In genomic region chr1:39507230-39507928, GRCh38 we compare ENCODE assay signal across 13 cellular contexts. TPM values are rescaled to one million over a fixed set of nuclear protein-coding genes. Genes with fewer than 3 reads are reported as not detected.
DNase-seq lines count a peak whose midpoint lies in the region; ATAC-seq and TF ChIP-seq lines count a peak whose summit lies in the region.
"Had no signal": no experiment of that assay in that cellular context is flagged by ENCODE, and none has a peak within 500 bp of the region (broad histone marks: within the 10 kb centered on the region; RNA-seq: fewer than 3 reads in every experiment).

No MANE protein-coding gene starts in this region.

- H3K27ac ChIP-seq in OCI-LY1 (ENCODE audit: low read depth, low read length, poor library complexity, severe bottlenecking) (no peak overlapping the region), fibroblast of lung (ENCODE audit: insufficient read depth, low read length) (no peak overlapping the region)
- H3K27ac ChIP-seq: suprapubic skin had no signal

- DNase-seq in NCI-H82 (lab: John Stamatoyannopoulos, UW): peak; percentile 43
- no peak for DNase-seq in NCI-H82 treated with DMSO at 0.1 percent for 48 hours (lab: John Stamatoyannopoulos, UW; ENCODE audit: unreplicated experiment)
- no peak for DNase-seq in fibroblast of lung (ENCODE audit: low read depth in 2 of 2)
- DNase-seq in glomerular visceral epithelial cell (ENCODE audit: extremely low spot score): no peak
- no peak for DNase-seq in mesothelial cell of epicardium (ENCODE audit: low spot score in 2 of 2, unreplicated experiment in 2 of 2)
- DNase-seq in MCF 10A (ENCODE audit: unreplicated experiment): no peak
- DNase-seq: activated effector memory CD4-positive, alpha-beta T cell treated with anti-CD3 and anti-CD28 coated beads, Interleukin-2, amount 50 U/mL, for 16 hours; NCI-H1417 treated with DMSO at 0.1 percent for 48 hours; stimulated activated CD4-positive, alpha-beta T cell treated with anti-CD3 and anti-CD28 coated beads, Interleukin-15, amount 100 ng/mL, for 24 hours had no signal

- H3K4me2 ChIP-seq in OCI-LY1 (ENCODE audit: low read length): no peak overlapping the region
- H3K4me2 ChIP-seq in fibroblast of lung (ENCODE audit: extremely low read depth, insufficient read depth, low read length): no peak overlapping the region

- peaks cover 14% of the 10 kb centered on the region for H3K27me3 Mint-ChIP-seq in mesothelial cell of epicardium (ENCODE audit: low read depth)
- no peaks in the 10 kb centered on the region for H3K27me3 Mint-ChIP-seq in MCF 10A (ENCODE audit: insufficient read depth, unreplicated experiment)
- H3K27me3 Mint-ChIP-seq: memory B cell had no signal

- H3K79me2 ChIP-seq in OCI-LY1 (ENCODE audit: insufficient read depth, low read length) (no peaks in the 10 kb centered on the region), fibroblast of lung (ENCODE audit: control insufficient read depth, insufficient read depth, low read length) (no peaks in the 10 kb centered on the region)

- no peaks in the 10 kb centered on the region for H3K9me2 ChIP-seq in OCI-LY1 (ENCODE audit: low read depth, low read length)

- H3K36me3 ChIP-seq in OCI-LY1 (ENCODE audit: insufficient read depth, low read length): no peaks in the 10 kb centered on the region
- H3K36me3 ChIP-seq in fibroblast of lung (ENCODE audit: control insufficient read depth, insufficient read depth, low read length): no peaks in the 10 kb centered on the region
- H3K36me3 ChIP-seq: suprapubic skin had no signal

- no peaks in the 10 kb centered on the region for H3K9me3 ChIP-seq in OCI-LY1 (ENCODE audit: low read length)
- H3K9me3 ChIP-seq in fibroblast of lung (ENCODE audit: control insufficient read depth, insufficient read depth, low read depth, low read length): no peaks in the 10 kb centered on the region
- H3K9me3 ChIP-seq: suprapubic skin had no signal

- H3K4me3 ChIP-seq in OCI-LY1 (ENCODE audit: low read depth, low read length, poor library complexity, severe bottlenecking) (no peak overlapping the region), fibroblast of lung (replicated peaks in 1 of 4; ENCODE audit: control extremely low read depth in 1 of 4, insufficient read depth in 1 of 4, low read depth in 3 of 4, low read length in 4 of 4) (no peak overlapping the region)
- H3K4me3 ChIP-seq: suprapubic skin had no signal

- intact Hi-C loops in MCF 10A (cut with micrococcal nuclease): no loop called here

- H3K4me1 ChIP-seq in OCI-LY1 (ENCODE audit: insufficient read depth, low read length, severe bottlenecking): peaks cover 6% of the 10 kb centered on the region
- H3K4me1 ChIP-seq in fibroblast of lung (ENCODE audit: control insufficient read depth, extremely low read depth, insufficient read depth, low read length): peaks cover 3% of the 10 kb centered on the region
- H3K4me1 ChIP-seq: suprapubic skin had no signal

- H3K4me1 Mint-ChIP-seq in mesothelial cell of epicardium: no peaks in the 10 kb centered on the region
- H3K4me1 Mint-ChIP-seq in MCF 10A (ENCODE audit: insufficient read depth, unreplicated experiment): peaks cover 8% of the 10 kb centered on the region

- CTCF ChIA-PET in MCF 10A (lab: Yijun Ruan, JAX): no interaction called here

- no peaks in the 10 kb centered on the region for H3F3A ChIP-seq in OCI-LY1 (ENCODE audit: insufficient read depth, low read length)

- BruUV-seq in MCF 10A (replicated peaks; lab: Mats Ljungman, UMichigan): no TSS peak

- H3K4me3 Mint-ChIP-seq in mesothelial cell of epicardium: no peak overlapping the region
- no peak overlapping the region for H3K4me3 Mint-ChIP-seq in MCF 10A (ENCODE audit: unreplicated experiment)
- H3K4me3 Mint-ChIP-seq: memory B cell had no signal

- no peaks in the 10 kb centered on the region for H4K20me1 ChIP-seq in OCI-LY1 (ENCODE audit: insufficient read depth, low read length)
- no peaks in the 10 kb centered on the region for H4K20me1 ChIP-seq in fibroblast of lung (ENCODE audit: control insufficient read depth, extremely low read depth, insufficient read depth, low read length)

- H3K27me3 ChIP-seq in OCI-LY1 (ENCODE audit: insufficient read depth, low read length): no peaks in the 10 kb centered on the region
- no peaks in the 10 kb centered on the region for H3K27me3 ChIP-seq in fibroblast of lung (ENCODE audit: control insufficient read depth, insufficient read depth, low read length)
- H3K27me3 ChIP-seq: suprapubic skin had no signal

- no peak overlapping the region for H2AFZ ChIP-seq in OCI-LY1 (ENCODE audit: low read length)
- no peak overlapping the region for H2AFZ ChIP-seq in fibroblast of lung (ENCODE audit: low read length)

- no peak overlapping the region for H3K9ac ChIP-seq in OCI-LY1 (ENCODE audit: low read length)
- H3K9ac ChIP-seq in fibroblast of lung (ENCODE audit: insufficient read depth, low read length): no peak overlapping the region

- no peak for ATAC-seq in GM21786 (IDR thresholded peaks at IDR 0.05; ENCODE audit: unreplicated experiment)

- H3K9me3 Mint-ChIP-seq in mesothelial cell of epicardium: peaks cover 1% of the 10 kb centered on the region
- no peaks in the 10 kb centered on the region for H3K9me3 Mint-ChIP-seq in MCF 10A (ENCODE audit: unreplicated experiment)
- H3K9me3 Mint-ChIP-seq: memory B cell had no signal

- H3K27ac Mint-ChIP-seq in mesothelial cell of epicardium (no peak overlapping the region), MCF 10A (ENCODE audit: low read depth, unreplicated experiment) (no peak overlapping the region)
- H3K27ac Mint-ChIP-seq: memory B cell had no signal

- TF ChIP-seq CTCF in OCI-LY1 (IDR thresholded peaks at IDR 0.05; ENCODE audit: low read length) (peak; percentile 34), fibroblast of lung (conservative IDR thresholded peaks at IDR 0.05 in 1 of 2, IDR thresholded peaks at IDR 0.05 in 1 of 2; ENCODE audit: low read depth in 1 of 2, low read length in 2 of 2) (peak; percentile 11 to 47), mesothelial cell of epicardium (IDR thresholded peaks at IDR 0.05; ENCODE audit: unreplicated experiment) (no peak), MCF 10A (IDR thresholded peaks at IDR 0.05; ENCODE audit: unreplicated experiment) (no peak)

- peaks cover 1% of the 10 kb centered on the region for H3K36me3 Mint-ChIP-seq in mesothelial cell of epicardium
- no peaks in the 10 kb centered on the region for H3K36me3 Mint-ChIP-seq in MCF 10A (ENCODE audit: insufficient read depth, unreplicated experiment)
- H3K36me3 Mint-ChIP-seq: memory B cell had no signal

- POLR2A ChIA-PET in MCF 10A (lab: Yijun Ruan, JAX): no interaction called here

RNA-seq across cellular contexts. Expression of gene BMP8A, which starts 15.9 kb away (rescaled TPM):
- total RNA-seq in fibroblast of lung (0.26 and 0.33 TPM in 2 replicates), mesothelial cell of epicardium (0.27 TPM in 1 of 3 replicates, not detected in the others), MCF 10A (2022) (not detected in 2 replicates)
- 0.41 TPM in 1 of 2 replicates, not detected in the other for polyA plus RNA-seq in fibroblast of lung
- polyA plus RNA-seq in fibroblast of lung (2012): 0.33 TPM in 1 of 2 replicates, not detected in the other
- 0.35 TPM in 1 of 2 replicates, not detected in the other for polyA minus RNA-seq in fibroblast of lung (ENCODE audit: low replicate concordance)

Comparison
In these comparisons a context has a peak if more than half of its experiments do, and no peak if none do; other contexts are left out.
1. CTCF ChIP-seq: peak in OCI-LY1 (single experiment) and fibroblast of lung (2 of 2); none in mesothelial cell of epicardium (single experiment) and MCF 10A (single experiment).